ENCODE assay signal across 22 cellular contexts in the genomic region with DNA sequence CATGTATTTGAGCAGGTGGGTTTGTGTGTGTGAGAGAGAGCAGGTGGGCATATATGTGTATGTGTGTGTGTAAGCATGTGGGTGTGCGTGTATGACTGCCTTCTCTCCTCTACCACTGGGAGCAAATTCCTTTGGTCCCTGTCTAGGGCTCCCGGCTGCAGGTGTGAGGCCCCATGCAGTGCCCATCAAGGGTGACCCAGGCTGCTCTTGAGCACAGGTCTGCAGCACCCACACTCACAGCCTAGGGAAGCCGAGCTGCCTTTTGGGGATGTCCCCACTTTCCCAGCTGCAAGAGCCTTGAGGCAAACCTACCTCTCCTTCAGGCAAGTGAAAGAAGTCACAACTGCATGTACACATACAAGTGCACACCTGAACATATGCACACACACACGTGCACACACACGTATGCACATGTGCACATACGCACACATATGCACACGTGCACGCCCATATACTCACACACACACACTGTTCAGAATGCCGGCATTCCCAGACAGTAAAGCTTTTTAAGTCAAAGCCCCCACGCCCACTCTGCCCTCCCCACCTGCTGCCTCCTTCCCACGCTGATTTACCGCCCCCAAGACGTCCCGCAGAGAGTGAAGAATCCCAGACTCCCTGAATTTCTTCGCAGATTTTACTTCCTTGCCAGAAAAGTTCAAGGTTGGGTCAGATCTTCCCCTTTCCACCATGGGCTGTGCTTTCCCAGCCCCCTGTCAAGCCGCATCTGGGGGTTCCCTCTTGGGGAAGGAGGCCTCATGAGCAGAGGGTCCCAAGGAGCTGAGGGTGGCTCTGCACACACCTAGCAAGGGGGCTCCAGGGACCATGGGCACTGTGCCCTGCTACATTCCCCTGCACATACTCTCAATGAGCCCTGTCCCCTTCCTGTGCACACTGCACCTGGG.
"Had no signal": no experiment of that assay in that cellular context is flagged by ENCODE, and none has a peak within 500 bp of the region (broad histone marks: within the 10 kb centered on the region; RNA-seq: fewer than 3 reads in every experiment).

No MANE protein-coding gene starts in this region.

- H3K27ac ChIP-seq: colonic mucosa, gastrocnemius medialis, hepatocyte, stomach, tibial nerve had no signal

- FAIRE-seq: small intestine had no signal

- H3K4me3 ChIP-seq: colonic mucosa, gastrocnemius medialis, hepatocyte, stomach, tibial nerve had no signal

- ATAC-seq: activated CD4-positive, alpha-beta T cell treated with anti-CD3 and anti-CD28 coated beads for 36 hours; activated CD8-positive, alpha-beta memory T cell treated with anti-CD3 and anti-CD28 coated beads, Interleukin-2, amount 10 ng/mL, durations not matched to agents 7 days and 5 days; activated CD8-positive, alpha-beta T cell treated with anti-CD3 and anti-CD28 coated beads, Interleukin-2, amount 10 ng/mL, durations not matched to agents 7 days and 5 days; gastrocnemius medialis; left colon; naive thymus-derived CD4-positive, alpha-beta T cell; sciatic nerve; stimulated activated naive B cell treated with anti-CD40 and anti-IgM and Interleukin-4, amounts not matched to agents 10 μg/mL and 1 μg/mL and 100 μg/mL, for 72 hours had no signal

- H3K36me3 ChIP-seq: colonic mucosa, gastrocnemius medialis, stomach, tibial nerve had no signal

- H3K4me1 ChIP-seq: colonic mucosa, gastrocnemius medialis, stomach had no signal

- H3K9me3 ChIP-seq: colonic mucosa, gastrocnemius medialis, stomach, tibial nerve had no signal

- DNase-seq: activated CD4-positive, alpha-beta T cell treated with anti-CD3 and anti-CD28 coated beads for 36 hours; activated CD4-positive, CD25-positive, alpha-beta regulatory T cell; activated CD8-positive, alpha-beta memory T cell treated with anti-CD3 and anti-CD28 coated beads, Interleukin-2, amount 10 ng/mL, durations not matched to agents 7 days and 5 days; activated CD8-positive, alpha-beta T cell treated with anti-CD3 and anti-CD28 coated beads, Interleukin-2, amount 10 ng/mL, durations not matched to agents 7 days and 5 days; activated gamma-delta T cell; anterior cingulate cortex; colonic mucosa; effector memory CD4-positive, alpha-beta T cell; erythroblast; gastrocnemius medialis; glutamatergic neuron; mammary epithelial cell; naive thymus-derived CD4-positive, alpha-beta T cell; occipital lobe; small intestine; stimulated activated CD4-positive, alpha-beta T cell treated with anti-CD3 and anti-CD28 coated beads, Interleukin-2, amount 100 ng/mL, for 24 hours; stimulated activated naive B cell treated with anti-CD40 and anti-IgM and Interleukin-4, amounts not matched to agents 10 μg/mL and 1 μg/mL and 100 μg/mL, for 72 hours; stomach had no signal
